In the genomic region with DNA sequence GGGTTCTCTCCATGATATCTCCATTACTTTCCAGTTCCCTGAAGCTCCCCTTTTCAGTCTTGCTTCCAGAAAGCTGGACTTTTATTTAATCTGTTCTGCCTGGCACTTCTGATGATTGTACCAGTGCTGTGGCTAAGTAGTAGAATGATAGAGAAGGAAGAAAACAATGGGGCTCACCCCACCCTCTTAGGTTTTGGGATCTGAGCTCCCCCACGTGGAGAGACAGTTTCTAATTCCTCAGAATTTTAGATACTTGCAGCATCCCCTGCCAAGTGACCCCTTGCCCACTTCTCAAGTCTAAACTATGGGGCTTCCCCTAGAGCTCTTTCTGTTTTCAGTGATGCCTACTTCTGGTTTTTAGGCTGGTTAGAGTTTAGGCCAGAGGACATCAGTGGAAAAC, we compare ENCODE assay signal across 17 cellular contexts.
DNase-seq lines count a peak whose midpoint lies in the region; ATAC-seq, FAIRE-seq and TF ChIP-seq lines count a peak whose summit lies in the region.
"Had no signal": no experiment of that assay in that cellular context is flagged by ENCODE, and none has a peak within 500 bp of the region (broad histone marks: within the 10 kb centered on the region; RNA-seq: fewer than 3 reads in every experiment).

No MANE protein-coding gene starts in this region.

- no peaks in the 10 kb centered on the region for H3K36me3 ChIP-seq in GM12878 (ENCODE audit: control insufficient read depth in 2 of 2, insufficient read depth in 2 of 2, low read length in 1 of 2)
- no peaks in the 10 kb centered on the region for H3K36me3 ChIP-seq in kidney epithelial cell (ENCODE audit: control insufficient read depth, insufficient read depth, low read length)
- H3K36me3 ChIP-seq in Karpas-422 (ENCODE audit: insufficient read depth, low read length): no peaks in the 10 kb centered on the region
- H3K36me3 ChIP-seq in upper lobe of right lung: no peaks in the 10 kb centered on the region
- no peaks in the 10 kb centered on the region for H3K36me3 ChIP-seq in esophagus squamous epithelium
- H3K36me3 ChIP-seq: adrenal gland, BE2C had no signal

- CTCF ChIA-PET in GM12878 (lab: Yijun Ruan, JAX): interaction anchor here (4.5 to 5.9 kb wide), 2 partner anchors 439 to 480 kb away, joined by 34 to 53 read pairs; no protein-coding TSS in a partner anchor

- H4K20me1 ChIP-seq in GM12878 (ENCODE audit: control insufficient read depth, insufficient read depth) (no peaks in the 10 kb centered on the region), Karpas-422 (ENCODE audit: insufficient read depth, low read depth, low read length) (no peaks in the 10 kb centered on the region)

- POLR2A ChIA-PET in GM12878 (lab: Charles Lee): no interaction called here

- TF ChIP-seq EP300 in GM12878 (IDR thresholded peaks at IDR 0.05; ENCODE audit: borderline replicate concordance in 1 of 2, control insufficient read depth in 1 of 2, low read depth in 2 of 2, low read length in 2 of 2): no peak

- ATAC-seq in GM12878 (no peak), upper lobe of right lung (no peak)
- ATAC-seq: activated T-cell treated with anti-CD3 and anti-CD28 coated beads, Interleukin-2, amount 50 U/mL, for 4 hours; T-helper 17 cell had no signal

- H3K27ac ChIP-seq in GM12878 (ENCODE audit: control insufficient read depth, insufficient read depth) (no peak overlapping the region), Karpas-422 (ENCODE audit: low read length) (no peak overlapping the region), upper lobe of right lung (no peak overlapping the region), esophagus squamous epithelium (no peak overlapping the region)
- H3K27ac ChIP-seq: adrenal gland had no signal

- peaks cover 8% of the 10 kb centered on the region; the same call in 1 of the 2 replicates for H3K4me1 Mint-ChIP-seq in HFFc6 (ENCODE audit: low read depth)

- SMC1A ChIA-PET in GM12878 (lab: Charles Lee; ENCODE audit: uncharacterized antibody, unreplicated experiment): interaction anchor here (1.0 to 1.1 kb wide), 2 partner anchors 481 to 527 kb away, joined by 3 read pairs; no protein-coding TSS in a partner anchor

- H3K36me3 Mint-ChIP-seq in HFFc6 (ENCODE audit: low read depth): no peaks in the 10 kb centered on the region

- no peak overlapping the region for H3K9ac ChIP-seq in GM12878 (ENCODE audit: control insufficient read depth, insufficient read depth, low read length)
- no peak overlapping the region for H3K9ac ChIP-seq in Karpas-422 (ENCODE audit: low read length)

- no peaks in the 10 kb centered on the region for H3K4me1 ChIP-seq in GM12878 (ENCODE audit: control insufficient read depth, insufficient read depth, low read length)
- H3K4me1 ChIP-seq in Karpas-422 (ENCODE audit: low read length): no peaks in the 10 kb centered on the region
- no peaks in the 10 kb centered on the region for H3K4me1 ChIP-seq in upper lobe of right lung
- no peaks in the 10 kb centered on the region for H3K4me1 ChIP-seq in esophagus squamous epithelium
- H3K4me1 ChIP-seq: adrenal gland, BE2C had no signal

- TF ChIP-seq CTCF in AG09309 (IDR thresholded peaks at IDR 0.05; ENCODE audit: control insufficient read depth, insufficient read depth, low read depth, low read length, missing control alignments) (peak; percentile 25), HFFc6 (IDR thresholded peaks at IDR 0.05) (peak; percentile 57), GM12878 (IDR thresholded peaks at IDR 0.05 in 2 of 3, conservative IDR thresholded peaks at IDR 0.05 in 1 of 3; ENCODE audit: control insufficient read depth in 2 of 3, extremely low read depth in 1 of 3, insufficient read depth in 1 of 3, low read depth in 3 of 3, low read length in 3 of 3) (peak in 1 of 3 experiments; percentile 8; a peak in 1 of 6 replicates), kidney epithelial cell (IDR thresholded peaks at IDR 0.05; ENCODE audit: insufficient read depth, low read length, poor library complexity, severe bottlenecking) (peak; percentile 1), upper lobe of right lung (IDR thresholded peaks at IDR 0.05) (no peak), esophagus squamous epithelium (IDR thresholded peaks at IDR 0.05) (peak in 2 of 6 experiments; percentile 15 to 29)

- no peak overlapping the region for H3K4me3 Mint-ChIP-seq in HFFc6
- H3K4me3 Mint-ChIP-seq: activated T-cell treated with anti-CD3 and anti-CD28 coated beads, Interleukin-2, amount 50 U/mL, for 4 hours; T-helper 17 cell had no signal

- H3K9me3 ChIP-seq in GM12878 (replicated peaks; ENCODE audit: control insufficient read depth, insufficient read depth, low read length) (no peaks in the 10 kb centered on the region), Karpas-422 (ENCODE audit: low read length) (no peaks in the 10 kb centered on the region), upper lobe of right lung (no peaks in the 10 kb centered on the region), esophagus squamous epithelium (no peaks in the 10 kb centered on the region)
- H3K9me3 ChIP-seq: adrenal gland, BE2C had no signal

- H3K27me3 ChIP-seq in GM12878 (replicated peaks in 1 of 2; ENCODE audit: control insufficient read depth in 2 of 2, insufficient read depth in 2 of 2, low read length in 1 of 2): no peaks in the 10 kb centered on the region
- H3K27me3 ChIP-seq in kidney epithelial cell (ENCODE audit: control insufficient read depth, insufficient read depth, low read length): no peaks in the 10 kb centered on the region
- H3K27me3 ChIP-seq in Karpas-422 (ENCODE audit: low read length): no peaks in the 10 kb centered on the region
- no peaks in the 10 kb centered on the region for H3K27me3 ChIP-seq in upper lobe of right lung
- H3K27me3 ChIP-seq in esophagus squamous epithelium: no peaks in the 10 kb centered on the region
- H3K27me3 ChIP-seq: adrenal gland, BE2C had no signal

- DNase-seq in AG09309 (ENCODE audit: low read depth) (no peak), HFFc6 (no peak), GM12878 (ENCODE audit: low read depth, low spot score) (no peak), kidney epithelial cell (ENCODE audit: low read depth) (no peak), Karpas-422 (no peak), DMS114 treated with DMSO at 0.1 percent for 48 hours (lab: John Stamatoyannopoulos, UW; ENCODE audit: unreplicated experiment) (no peak), upper lobe of right lung (no peak), esophagus squamous epithelium (lab: John Stamatoyannopoulos, UW) (no peak)
- DNase-seq: activated CD4-positive, alpha-beta T cell treated with anti-CD3 and anti-CD28 coated beads, Interleukin-2, amount 50 U/mL, for 1 hour; activated T-cell treated with anti-CD3 and anti-CD28 coated beads, Interleukin-2, amount 50 U/mL, for 4 hours; adrenal gland; BE2C; dermis blood vessel endothelial cell; kidney glomerular epithelial cell; T-helper 17 cell had no signal

- in situ Hi-C loops in GM12878 (cut with MboI): loop anchor here (25.0 kb wide), 1 partner anchor 1098 kb away; no protein-coding TSS in a partner anchor

- RAD21 ChIA-PET in GM12878 (lab: Charles Lee; ENCODE audit: unreplicated experiment): interaction anchor here (0.7 to 1.6 kb wide), 2 partner anchors 441 to 480 kb away, joined by 3 to 4 read pairs; no protein-coding TSS in a partner anchor

- H3K79me2 ChIP-seq in GM12878 (ENCODE audit: control insufficient read depth, insufficient read depth, low read length) (no peaks in the 10 kb centered on the region), Karpas-422 (ENCODE audit: low read length) (no peaks in the 10 kb centered on the region)

- intact Hi-C loops in GM12878 (cut with micrococcal nuclease; ENCODE audit: unreplicated experiment) (loop anchor here (5.0 kb wide), 2 partner anchors 208 to 1108 kb away; no protein-coding TSS in a partner anchor), upper lobe of right lung (cut with DNase I) (no loop called here), esophagus squamous epithelium (cut with DNase I) (loop anchor here (10.0 kb wide), 1 partner anchor 525 kb away; no protein-coding TSS in a partner anchor)

- no peak for FAIRE-seq in GM12878 (lab: Jason Lieb, UNC)
- FAIRE-seq: frontal cortex, GM12892 had no signal

- H2AFZ ChIP-seq in GM12878 (ENCODE audit: control insufficient read depth, low read depth, low read length) (no peak overlapping the region), Karpas-422 (ENCODE audit: low read length) (no peak overlapping the region)

- TF ChIP-seq POLR2A in GM12878 (IDR thresholded peaks at IDR 0.05; ENCODE audit: low read depth, low read length) (no peak), esophagus squamous epithelium (IDR thresholded peaks at IDR 0.05) (no peak)

- BruUV-seq in GM12878 (replicated peaks; lab: Mats Ljungman, UMichigan): no TSS peak

- H3K9me2 ChIP-seq in Karpas-422 (replicated peaks; ENCODE audit: insufficient read depth, low read length): no peaks in the 10 kb centered on the region

- WGBS in GM12878 (ENCODE audit: insufficient coverage, insufficient replicate concordance, low lambda C conversion rate, missing lambda C conversion rate): 0% methylated on average over 1 of the region's 1 CpG
- WGBS in esophagus squamous epithelium, 2 donors: 0 to 15% methylated on average over 1 of the region's 1 CpG

- no peak overlapping the region for H3K27ac Mint-ChIP-seq in HFFc6
- H3K27ac Mint-ChIP-seq: T-helper 17 cell had no signal

- no peak overlapping the region for H3K4me3 ChIP-seq in AG09309 (ENCODE audit: control insufficient read depth, low read depth, low read length)
- H3K4me3 ChIP-seq in GM12878: no peak overlapping the region
- no peak overlapping the region for H3K4me3 ChIP-seq in kidney epithelial cell (ENCODE audit: low read depth, low read length)
- no peak overlapping the region for H3K4me3 ChIP-seq in Karpas-422 (ENCODE audit: low read length)
- H3K4me3 ChIP-seq in upper lobe of right lung: no peak overlapping the region
- no peak overlapping the region for H3K4me3 ChIP-seq in esophagus squamous epithelium
- H3K4me3 ChIP-seq: adrenal gland had no signal

- H3K27me3 Mint-ChIP-seq in HFFc6 (ENCODE audit: insufficient read depth): peaks cover 8% of the 10 kb centered on the region; the same call in 1 of the 2 replicates

- TF ChIP-seq RAD21 in GM12878 (IDR thresholded peaks at IDR 0.05; ENCODE audit: insufficient read depth, low read depth, low read length): no peak

- no peaks in the 10 kb centered on the region for H3K9me3 Mint-ChIP-seq in HFFc6
- H3K9me3 Mint-ChIP-seq: activated T-cell treated with anti-CD3 and anti-CD28 coated beads, Interleukin-2, amount 50 U/mL, for 4 hours had no signal

- H3K4me2 ChIP-seq in GM12878 (ENCODE audit: control insufficient read depth, insufficient read depth): no peak overlapping the region
- no peak overlapping the region for H3K4me2 ChIP-seq in Karpas-422 (ENCODE audit: low read depth, low read length, poor library complexity, severe bottlenecking)

TF ChIP-seq in GM12878, 131 proteins besides CTCF, POLR2A, EP300 and RAD21:
- TF ChIP-seq CBFB (IDR thresholded peaks at IDR 0.05; ENCODE audit: low read depth) (no peak), SMC3 (IDR thresholded peaks at IDR 0.05; ENCODE audit: borderline replicate concordance, low read length) (0 out of 2 replicates have a peak, but pooled peaks have one; percentile 15)
